In genomic region chr6:45464685-45465084, GRCh38 we compare ENCODE assay signal across 32 cellular contexts.
"Had no signal": no experiment of that assay in that cellular context is flagged by ENCODE, and none has a peak within 500 bp of the region (broad histone marks: within the 10 kb centered on the region; RNA-seq: fewer than 3 reads in every experiment).

No MANE protein-coding gene starts in this region.

- H3K27ac Mint-ChIP-seq: activated B cell treated with CpG ODN at 0.5 μM for 24 hours; activated CD4-positive, alpha-beta memory T cell treated with anti-CD3 and anti-CD28 coated beads for 36 hours; activated CD8-positive, alpha-beta memory T cell treated with anti-CD3 and anti-CD28 coated beads, Interleukin-2, amount 10 ng/mL, durations not matched to agents 7 days and 5 days; activated CD8-positive, alpha-beta T cell treated with anti-CD3 and anti-CD28 coated beads, Interleukin-2, amount 10 ng/mL, durations not matched to agents 7 days and 5 days; activated naive CD8-positive, alpha-beta T cell; activated T-cell treated with anti-CD3 and anti-CD28 coated beads, Interleukin-2, amount 50 U/mL, for 72 hours; effector memory CD8-positive, alpha-beta T cell; T-helper 17 cell; T-helper 2 cell treated with Interferon-gamma antibody and Interleukin-4, amounts not matched to agents 5 μg/mL and 100 μg/mL, for 36 hours had no signal

- H3K4me3 Mint-ChIP-seq: activated B cell treated with CpG ODN at 0.5 μM for 24 hours; activated CD4-positive, alpha-beta memory T cell treated with anti-CD3 and anti-CD28 coated beads for 36 hours; activated CD8-positive, alpha-beta memory T cell treated with anti-CD3 and anti-CD28 coated beads, Interleukin-2, amount 10 ng/mL, durations not matched to agents 7 days and 5 days; activated CD8-positive, alpha-beta T cell treated with anti-CD3 and anti-CD28 coated beads, Interleukin-2, amount 10 ng/mL, durations not matched to agents 7 days and 5 days; activated naive CD8-positive, alpha-beta T cell; activated T-cell treated with anti-CD3 and anti-CD28 coated beads, Interleukin-2, amount 50 U/mL, for 72 hours; central memory CD8-positive, alpha-beta T cell; effector memory CD8-positive, alpha-beta T cell; T-helper 17 cell; T-helper 2 cell treated with Interferon-gamma antibody and Interleukin-4, amounts not matched to agents 5 μg/mL and 100 μg/mL, for 36 hours had no signal

- H3K27me3 Mint-ChIP-seq: activated B cell treated with CpG ODN at 0.5 μM for 24 hours; activated CD4-positive, alpha-beta memory T cell treated with anti-CD3 and anti-CD28 coated beads for 36 hours; activated CD8-positive, alpha-beta memory T cell treated with anti-CD3 and anti-CD28 coated beads, Interleukin-2, amount 10 ng/mL, durations not matched to agents 7 days and 5 days; activated naive CD8-positive, alpha-beta T cell; central memory CD8-positive, alpha-beta T cell; effector memory CD8-positive, alpha-beta T cell; T-helper 17 cell had no signal

- DNase-seq: activated B cell treated with CpG ODN at 0.5 μM for 24 hours; activated CD4-positive, alpha-beta memory T cell treated with anti-CD3 and anti-CD28 coated beads for 36 hours; activated CD4-positive, alpha-beta T cell treated with anti-CD3 and anti-CD28 coated beads for 48 hours; activated CD8-positive, alpha-beta memory T cell treated with anti-CD3 and anti-CD28 coated beads, Interleukin-2, amount 10 ng/mL, durations not matched to agents 7 days and 5 days; activated CD8-positive, alpha-beta memory T cell treated with anti-CD3 and anti-CD28 coated beads, Interleukin-2, amount 50 U/mL, for 4 hours; activated CD8-positive, alpha-beta T cell treated with anti-CD3 and anti-CD28 coated beads, Interleukin-2, amount 10 ng/mL, durations not matched to agents 7 days and 5 days; activated effector memory CD4-positive, alpha-beta T cell treated with Interleukin-2 at 50 U/mL for 16 hours; activated gamma-delta T cell treated with Interleukin-2 at 50 U/mL for 16 hours; activated naive CD4-positive, alpha-beta T cell treated with anti-CD3 and anti-CD28 coated beads, Interleukin-2, amount 50 U/mL, for 16 hours; activated naive CD4-positive, alpha-beta T cell treated with Interleukin-2 at 50 U/mL for 16 hours; activated T-cell treated with anti-CD3 and anti-CD28 coated beads, Interleukin-2, amount 50 U/mL, for 1 hour; activated T-cell treated with anti-CD3 and anti-CD28 coated beads, Interleukin-2, amount 50 U/mL, for 72 hours; amniotic stem cell; anterior cingulate cortex; brain microvascular endothelial cell; cortex of kidney; dermis blood vessel endothelial cell; effector CD4-positive, alpha-beta T cell; effector memory CD8-positive, alpha-beta T cell; erythroblast; foreskin keratinocyte; gastrocnemius medialis; glutamatergic neuron; T-helper 1 cell; T-helper 17 cell; T1000; WERI-Rb-1 had no signal

- H3K4me3 ChIP-seq: esophagus muscularis mucosa, gastrocnemius medialis had no signal

- H3K4me1 Mint-ChIP-seq: activated B cell treated with CpG ODN at 0.5 μM for 24 hours had no signal

- ATAC-seq: activated CD4-positive, CD25-positive, alpha-beta regulatory T cell treated with anti-CD3 and anti-CD28 coated beads, Interleukin-2, amount 50 U/mL, for 24 hours; activated CD8-positive, alpha-beta memory T cell treated with anti-CD3 and anti-CD28 coated beads, Interleukin-2, amount 10 ng/mL, durations not matched to agents 7 days and 5 days; activated CD8-positive, alpha-beta T cell treated with anti-CD3 and anti-CD28 coated beads, Interleukin-2, amount 10 ng/mL, durations not matched to agents 7 days and 5 days; activated T-cell treated with anti-CD3 and anti-CD28 coated beads, Interleukin-2, amount 50 U/mL, for 72 hours; effector memory CD8-positive, alpha-beta T cell; foreskin keratinocyte; gastrocnemius medialis; T-helper 17 cell had no signal

- H3K9me3 Mint-ChIP-seq: activated B cell treated with CpG ODN at 0.5 μM for 24 hours; activated CD4-positive, alpha-beta memory T cell treated with anti-CD3 and anti-CD28 coated beads for 36 hours; activated T-cell treated with anti-CD3 and anti-CD28 coated beads, Interleukin-2, amount 50 U/mL, for 72 hours; central memory CD8-positive, alpha-beta T cell; effector memory CD8-positive, alpha-beta T cell; T-helper 2 cell treated with Interferon-gamma antibody and Interleukin-4, amounts not matched to agents 5 μg/mL and 100 μg/mL, for 36 hours had no signal
